In the genomic region with DNA sequence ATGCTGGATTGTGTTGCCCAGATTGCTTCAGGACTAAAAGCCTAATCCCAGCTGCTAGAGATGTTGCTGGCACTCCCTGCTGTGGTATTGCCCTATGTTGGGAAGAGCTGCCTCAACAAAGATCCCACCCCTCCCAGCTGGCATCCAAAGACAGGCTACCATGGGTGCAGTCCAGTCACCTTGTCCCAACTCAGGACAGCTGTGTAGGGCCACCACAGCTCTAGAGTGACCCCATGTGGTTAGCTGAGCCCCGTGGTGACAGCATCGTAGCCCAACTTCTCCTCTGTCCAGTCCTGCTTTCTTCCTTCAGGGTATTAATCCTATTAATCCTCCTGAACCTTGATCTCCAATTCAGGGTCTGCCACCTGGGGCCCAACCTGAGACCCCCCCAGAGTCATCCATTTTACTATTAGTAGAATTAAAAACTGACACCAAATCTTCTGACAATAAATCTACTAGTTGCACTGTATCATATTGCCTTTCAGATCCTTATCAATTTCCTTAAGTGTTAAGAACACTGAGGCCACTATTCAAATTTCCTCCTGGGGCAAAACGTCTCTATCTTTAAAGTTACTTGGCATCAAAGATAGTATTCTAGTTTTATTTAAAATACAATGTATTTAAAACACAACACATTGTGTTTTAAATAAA, we compare ENCODE assay signal across 9 cellular contexts.
DNase-seq lines count a peak whose midpoint lies in the region; ATAC-seq, FAIRE-seq and TF ChIP-seq lines count a peak whose summit lies in the region.
"Had no signal": no experiment of that assay in that cellular context is flagged by ENCODE, and none has a peak within 500 bp of the region (broad histone marks: within the 10 kb centered on the region; RNA-seq: fewer than 3 reads in every experiment).

No MANE protein-coding gene starts in this region.

- WGBS in right cardiac atrium, result 40% methylated on average over 3 of the region's 3 CpGs

- H3K9me3 Mint-ChIP-seq in activated naive CD4-positive, alpha-beta T cell treated with anti-CD3 and anti-CD28 coated beads, Interleukin-2, amount 10 ng/mL, durations not matched to agents 7 days and 5 days, result no peaks in the 10 kb centered on the region

- no peaks in the 10 kb centered on the region for H3K36me3 Mint-ChIP-seq in activated naive CD4-positive, alpha-beta T cell treated with anti-CD3 and anti-CD28 coated beads, Interleukin-2, amount 10 ng/mL, durations not matched to agents 7 days and 5 days
- H3K36me3 Mint-ChIP-seq: memory B cell had no signal

- H3K27ac ChIP-seq in SJCRH30 (no peak overlapping the region), right cardiac atrium (ENCODE audit: low read length) (no peak overlapping the region)

- no peaks in the 10 kb centered on the region for H3K36me3 ChIP-seq in SJCRH30

- H3K4me3 Mint-ChIP-seq in activated naive CD4-positive, alpha-beta T cell treated with anti-CD3 and anti-CD28 coated beads, Interleukin-2, amount 10 ng/mL, durations not matched to agents 7 days and 5 days, result no peak overlapping the region
- H3K4me3 Mint-ChIP-seq: memory B cell had no signal

- H3K4me3 ChIP-seq in AG04449 (ENCODE audit: low read depth, low read length) (no peak overlapping the region), SJCRH30 (no peak overlapping the region), right cardiac atrium (ENCODE audit: low read length) (no peak overlapping the region)

- POLR2A ChIA-PET in AG04449 (lab: Yijun Ruan, JAX), result no interaction called here

- no peak for TF ChIP-seq POLR2A in GM12892 (IDR thresholded peaks at IDR 0.05; ENCODE audit: low read depth, low read length)

- peak; percentile 58 for TF ChIP-seq CTCF in AG04449 (IDR thresholded peaks at IDR 0.05; ENCODE audit: insufficient read depth, low read length, missing control alignments)
- TF ChIP-seq CTCF in omental fat pad (IDR thresholded peaks at IDR 0.05), result no peak

- H3K9me3 ChIP-seq in SJCRH30 (replicated peaks) (no peaks in the 10 kb centered on the region), right cardiac atrium (ENCODE audit: control insufficient read depth, low read length) (no peaks in the 10 kb centered on the region)

- no peak for FAIRE-seq in GM12892 (lab: Jason Lieb, UNC)

- no peaks in the 10 kb centered on the region for H3K4me1 Mint-ChIP-seq in activated naive CD4-positive, alpha-beta T cell treated with anti-CD3 and anti-CD28 coated beads, Interleukin-2, amount 10 ng/mL, durations not matched to agents 7 days and 5 days
- H3K4me1 Mint-ChIP-seq: memory B cell had no signal

- DNase-seq in AG04449 (ENCODE audit: low read depth, low spot score) (no peak), GM12892 (ENCODE audit: insufficient read length) (peak; percentile 15), SJCRH30 (peak; percentile 57 to 66), right cardiac atrium (no peak), NCI-H2171 (lab: John Stamatoyannopoulos, UW) (no peak), omental fat pad (ENCODE audit: low spot score) (no peak)
- DNase-seq in activated naive CD4-positive, alpha-beta T cell treated with anti-CD3 and anti-CD28 coated beads, Interleukin-2, amount 10 ng/mL, durations not matched to agents 7 days and 5 days, result no peak

- ATAC-seq in right cardiac atrium, result peak; percentile 40 to 59
- no peak for ATAC-seq in omental fat pad (ENCODE audit: low FRiP score)
- ATAC-seq in HG03280 (IDR thresholded peaks at IDR 0.05; ENCODE audit: unreplicated experiment), result no peak

- peaks cover 23% of the 10 kb centered on the region for H3K27me3 Mint-ChIP-seq in activated naive CD4-positive, alpha-beta T cell treated with anti-CD3 and anti-CD28 coated beads, Interleukin-2, amount 10 ng/mL, durations not matched to agents 7 days and 5 days

- intact Hi-C loops in right cardiac atrium (cut with DNase I), result loop anchor here in 1 of 4 donors (10.0 kb wide), 2 partner anchors 213 to 533 kb away; a partner anchor contains a TSS

- no peaks in the 10 kb centered on the region for H3K27me3 ChIP-seq in SJCRH30
- no peaks in the 10 kb centered on the region for H3K27me3 ChIP-seq in right cardiac atrium (ENCODE audit: control insufficient read depth, insufficient read depth)

- CTCF ChIA-PET in AG04449 (lab: Yijun Ruan, JAX), result interaction anchor here (0.7 to 5.0 kb wide), 6 partner anchors 9 to 1307 kb away, joined by 3 to 28 read pairs (median 4); no protein-coding TSS in a partner anchor
- CTCF ChIA-PET in activated naive CD4-positive, alpha-beta T cell treated with anti-CD3 and anti-CD28 coated beads, Interleukin-2, amount 10 ng/mL, durations not matched to agents 7 days and 5 days (lab: Charles Lee), result interaction anchor here (0.6 kb wide), 1 partner anchor 16 kb away, joined by 3 read pairs; no protein-coding TSS in a partner anchor

- no peak overlapping the region for H3K27ac Mint-ChIP-seq in activated naive CD4-positive, alpha-beta T cell treated with anti-CD3 and anti-CD28 coated beads, Interleukin-2, amount 10 ng/mL, durations not matched to agents 7 days and 5 days
- H3K27ac Mint-ChIP-seq: memory B cell had no signal

- H3K4me1 ChIP-seq in SJCRH30 (peaks cover 25% of the 10 kb centered on the region), right cardiac atrium (ENCODE audit: control insufficient read depth, insufficient read depth, low read length) (peaks cover 4% of the 10 kb centered on the region)

Comparison
In these comparisons a context has a peak if more than half of its experiments do, and no peak if none do; other contexts are left out.
1. DNase-seq: peak in GM12892 (single experiment) and SJCRH30 (2 of 2); none in AG04449 (single experiment), right cardiac atrium (0 of 3), NCI-H2171 (single experiment), omental fat pad (single experiment) and activated naive CD4-positive, alpha-beta T cell treated with anti-CD3 and anti-CD28 coated beads, Interleukin-2, amount 10 ng/mL, durations not matched to agents 7 days and 5 days (single experiment).
2. ATAC-seq: peak in right cardiac atrium (2 of 2); none in omental fat pad (single experiment) and HG03280 (single experiment).